In genomic region chr11:35548925-35549561, GRCh38 we compare ENCODE assay signal across 14 cellular contexts. TPM values are rescaled to one million over a fixed set of nuclear protein-coding genes. Genes with fewer than 3 reads are reported as not detected.
A peak's percentile ranks its signal among the peaks of the same experiment; 100 is the strongest.
DNase-seq lines count a peak whose midpoint lies in the region; TF ChIP-seq lines count a peak whose summit lies in the region.
"Had no signal": no experiment of that assay in that cellular context is flagged by ENCODE, and none has a peak within 500 bp of the region (broad histone marks: within the 10 kb centered on the region; RNA-seq: fewer than 3 reads in every experiment).

No MANE protein-coding gene starts in this region.

- H3K36me3 ChIP-seq in BLaER1 treated with 17β-estradiol and CSF1 and Interleukin-3, amounts not matched to agents 10 nM and 100 nM, result no peaks in the 10 kb centered on the region
- no peaks in the 10 kb centered on the region for H3K36me3 ChIP-seq in mesendoderm (ENCODE audit: control insufficient read depth, insufficient read depth, low read length)

- WGBS in mesendoderm (ENCODE audit: extremely low coverage, insufficient coverage, low lambda C conversion rate), result no CpG with 5 or more reads among the region's 4 CpGs

- no peak overlapping the region for H3K18ac ChIP-seq in mesendoderm (ENCODE audit: low read length)

- DNase-seq in LHCN-M2 (ENCODE audit: low read depth) (peak; percentile 73), ecto neural progenitor cell (ENCODE audit: low spot score) (peak; percentile 69), mesendoderm (peak; percentile 23), GM13976 (ENCODE audit: low spot score) (no peak), NK-92 (lab: John Stamatoyannopoulos, UW; ENCODE audit: unreplicated experiment) (no peak), DMS53 (lab: John Stamatoyannopoulos, UW) (no peak)
- DNase-seq in activated CD4-positive, alpha-beta T cell treated with anti-CD3 and anti-CD28 coated beads for 1 hour, result no peak
- DNase-seq: activated CD8-positive, alpha-beta T cell treated with anti-CD3 and anti-CD28 coated beads, Interleukin-2, amount 10 ng/mL, durations not matched to agents 7 days and 5 days; erythroblast; natural killer cell; NCI-H1436 had no signal

- H2BK5ac ChIP-seq in mesendoderm (ENCODE audit: low read length), result no peak overlapping the region

- H3K4ac ChIP-seq in mesendoderm (ENCODE audit: low read depth, low read length), result no peak overlapping the region

- H2AK5ac ChIP-seq in mesendoderm (ENCODE audit: low read length), result no peak overlapping the region

- H3K4me2 ChIP-seq in BLaER1 treated with 17β-estradiol and CSF1 and Interleukin-3, amounts not matched to agents 10 nM and 100 nM, result peak overlapping the region; percentile 16 to 71 (median 52)
- no peak overlapping the region for H3K4me2 ChIP-seq in mesendoderm (ENCODE audit: low read length)

- H3K27me3 ChIP-seq in BLaER1 treated with 17β-estradiol and CSF1 and Interleukin-3, amounts not matched to agents 10 nM and 100 nM, result no peaks in the 10 kb centered on the region
- no peaks in the 10 kb centered on the region for H3K27me3 ChIP-seq in mesendoderm (ENCODE audit: insufficient read depth, low read length, poor library complexity)

- peak overlapping the region in 2 of 11 experiments; percentile 14 to 44; a peak in 1 of 22 replicates for H3K27ac ChIP-seq in BLaER1 treated with 17β-estradiol and CSF1 and Interleukin-3, amounts not matched to agents 10 nM and 100 nM
- peak overlapping the region; percentile 22 for H3K27ac ChIP-seq in mesendoderm (ENCODE audit: low read depth, low read length)

- H3K23ac ChIP-seq in mesendoderm (ENCODE audit: low read length), result no peak overlapping the region

- in situ Hi-C loops in GM13976 (cut with MboI; ENCODE audit: low sequenced_read_pairs, unreplicated experiment), result no loop called here

- H3K4me3 ChIP-seq in BLaER1 treated with 17β-estradiol and CSF1 and Interleukin-3, amounts not matched to agents 10 nM and 100 nM, result no peak overlapping the region
- no peak overlapping the region for H3K4me3 ChIP-seq in mesendoderm (ENCODE audit: low read length)

- H3K9me3 ChIP-seq in BLaER1 treated with 17β-estradiol and CSF1 and Interleukin-3, amounts not matched to agents 10 nM and 100 nM (replicated peaks in 1 of 11), result peaks cover 0 to 9% (median 0%) of the 10 kb centered on the region in 11 experiments; a peak in 3 of 22 replicates

- no peaks in the 10 kb centered on the region for H3K79me2 ChIP-seq in mesendoderm (ENCODE audit: control insufficient read depth, insufficient read depth, low read length)

- peaks cover 32 to 40% (median 35%) of the 10 kb centered on the region in 10 experiments for H3K4me1 ChIP-seq in BLaER1 treated with 17β-estradiol and CSF1 and Interleukin-3, amounts not matched to agents 10 nM and 100 nM
- peaks cover 1% of the 10 kb centered on the region for H3K4me1 ChIP-seq in mesendoderm (ENCODE audit: control insufficient read depth, low read depth, low read length)

- H4K8ac ChIP-seq in mesendoderm (ENCODE audit: low read depth, low read length), result no peak overlapping the region

- no peak for TF ChIP-seq CTCF in GM13976 (IDR thresholded peaks at IDR 0.05; ENCODE audit: borderline replicate concordance, control extremely low read depth, extremely low read depth, insufficient read depth, missing control alignments)

- peak overlapping the region in 1 of 11 experiments; percentile 51; a peak in 1 of 22 replicates for H3K9ac ChIP-seq in BLaER1 treated with 17β-estradiol and CSF1 and Interleukin-3, amounts not matched to agents 10 nM and 100 nM
- no peak overlapping the region for H3K9ac ChIP-seq in mesendoderm (ENCODE audit: low read length)

- no peak overlapping the region for H3K56ac ChIP-seq in mesendoderm (ENCODE audit: low read length)

- no peak overlapping the region for H2BK15ac ChIP-seq in mesendoderm (replicated peaks; ENCODE audit: low read depth)

- H4K5ac ChIP-seq in mesendoderm (ENCODE audit: low read length), result no peak overlapping the region

- H2BK120ac ChIP-seq in mesendoderm (ENCODE audit: low read depth, low read length), result no peak overlapping the region

- H3K79me1 ChIP-seq in mesendoderm (ENCODE audit: low read length), result no peaks in the 10 kb centered on the region

- H4K20me1 ChIP-seq in BLaER1 treated with 17β-estradiol and CSF1 and Interleukin-3, amounts not matched to agents 10 nM and 100 nM, result no peaks in the 10 kb centered on the region

RNA-seq across cellular contexts. Expression of gene PAMR1, which starts 23.6 kb away (rescaled TPM):
- 0.23 and 0.26 TPM in 2 replicates for total RNA-seq in LHCN-M2 (2014; rRNA removed)
- polyA plus RNA-seq in LHCN-M2 (2012), result 0.46 TPM
- 0.46 TPM for polyA plus RNA-seq in mesendoderm (2013, experiment 1 of 2)
- 0.52 TPM for polyA plus RNA-seq in mesendoderm (2013, experiment 2 of 2)
- total RNA-seq: activated CD8-positive, alpha-beta T cell treated with anti-CD3 and anti-CD28 coated beads, Interleukin-2, amount 10 ng/mL, durations not matched to agents 7 days and 5 days; natural killer cell; NCI-H460; OCI-LY7 had no signal

Comparison
In these comparisons a context has a peak if more than half of its experiments do, and no peak if none do; other contexts are left out.
1. DNase-seq: peak in LHCN-M2 (single experiment), ecto neural progenitor cell (single experiment) and mesendoderm (single experiment); none in GM13976 (single experiment), activated CD4-positive, alpha-beta T cell treated with anti-CD3 and anti-CD28 coated beads for 1 hour (single experiment), NK-92 (single experiment) and DMS53 (single experiment).